16 cellular contexts compared by ENCODE assay signal in the genomic region with DNA sequence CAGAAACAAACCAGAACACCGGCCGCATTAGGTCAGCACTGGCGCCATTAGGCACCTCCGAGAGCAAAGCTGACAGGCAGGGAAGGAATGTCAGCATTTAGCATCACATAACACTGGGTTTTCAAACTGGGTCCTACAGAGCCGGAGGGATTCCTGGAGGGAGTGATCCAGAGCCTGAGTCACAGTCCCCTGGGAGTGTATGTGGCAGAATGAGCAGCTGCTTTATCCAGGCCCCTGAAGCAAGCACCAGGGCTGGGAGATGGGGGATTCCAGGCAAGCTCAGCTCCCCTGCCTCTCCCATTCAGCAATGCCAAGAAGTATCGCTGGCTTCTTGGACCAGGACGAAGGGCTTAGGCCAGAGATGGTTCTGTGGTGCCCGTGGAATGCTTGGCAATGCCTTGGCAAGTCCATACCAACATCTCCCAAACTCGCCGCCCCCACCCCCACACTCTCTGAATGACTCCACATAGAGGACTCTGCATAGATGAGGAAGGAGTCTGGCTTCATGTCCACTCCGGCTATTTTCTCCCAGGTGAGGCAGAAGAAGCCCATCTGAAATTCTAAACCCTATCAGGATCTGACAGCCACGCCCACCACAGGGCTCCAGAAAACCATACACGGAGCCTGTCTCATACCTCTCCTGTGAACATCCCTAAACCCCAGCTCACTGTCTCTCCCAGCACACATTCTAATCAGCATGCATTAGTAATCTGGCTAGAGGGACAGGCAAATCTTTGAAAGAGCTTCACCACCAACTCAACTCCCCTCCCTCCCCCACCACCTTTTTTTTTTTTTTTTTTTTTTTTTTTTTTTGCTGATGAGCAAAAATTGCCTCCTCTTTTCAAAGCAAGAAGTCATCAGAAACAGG. TPM values are rescaled to one million over a fixed set of nuclear protein-coding genes. Genes with fewer than 3 reads are reported as not detected.
DNase-seq lines count a peak whose midpoint lies in the region; ATAC-seq, FAIRE-seq and TF ChIP-seq lines count a peak whose summit lies in the region.
"Had no signal": no experiment of that assay in that cellular context is flagged by ENCODE, and none has a peak within 500 bp of the region (broad histone marks: within the 10 kb centered on the region; RNA-seq: fewer than 3 reads in every experiment).

No MANE protein-coding gene starts in this region.

- peak overlapping the region; percentile 36 for H3K18ac ChIP-seq in H1 (ENCODE audit: extremely low read depth, low read length)

- TF ChIP-seq RAD21 in H1 (IDR thresholded peaks at IDR 0.05 in 1 of 2, conservative IDR thresholded peaks at IDR 0.05 in 1 of 2; ENCODE audit: low read depth in 2 of 2, low read length in 2 of 2) = no peak; a peak in 1 of 4 replicates

- in situ Hi-C loops in GM13976 (cut with MboI; ENCODE audit: low sequenced_read_pairs, unreplicated experiment) = no loop called here

- no peaks in the 10 kb centered on the region for H3K79me2 ChIP-seq in H1 (ENCODE audit: control insufficient read depth in 1 of 2, insufficient read depth in 2 of 2, low read length in 2 of 2)

- H3K27ac Mint-ChIP-seq in CD14-positive monocyte (peak overlapping the region; percentile 9 to 89 (median 85)), naive B cell (peak overlapping the region in 4 of 6 donors; percentile 28 to 78 (median 52))
- H3K27ac Mint-ChIP-seq in stimulated activated effector memory CD8-positive, alpha-beta T cell treated with anti-CD3 and anti-CD28 coated beads, Interleukin-12 subunit alpha, Interleukin-12 subunit beta, amount 100 ng/mL, for 72 hours = no peak overlapping the region
- H3K27ac Mint-ChIP-seq: CD8-positive, alpha-beta T cell had no signal

- TF ChIP-seq POLR2A in H1 (IDR thresholded peaks at IDR 0.05; ENCODE audit: control extremely low read depth in 1 of 2, low read depth in 2 of 2, low read length in 2 of 2) = no peak

- H3K9ac ChIP-seq in HUES64 (ENCODE audit: low read depth, low read length) (peak overlapping the region; percentile 34; the same call in 1 of the 2 replicates), H1 (replicated peaks in 1 of 4; ENCODE audit: extremely low read depth in 1 of 4, low read depth in 3 of 4, low read length in 3 of 4) (no peak overlapping the region)
- H3K9ac ChIP-seq: SK-N-SH had no signal

- no peak overlapping the region for H3K23ac ChIP-seq in H1 (ENCODE audit: insufficient read length)

- H3K9me3 Mint-ChIP-seq in CD14-positive monocyte (no peaks in the 10 kb centered on the region), naive B cell (no peaks in the 10 kb centered on the region)
- H3K9me3 Mint-ChIP-seq in stimulated activated effector memory CD8-positive, alpha-beta T cell treated with anti-CD3 and anti-CD28 coated beads, Interleukin-12 subunit alpha, Interleukin-12 subunit beta, amount 100 ng/mL, for 72 hours = no peaks in the 10 kb centered on the region
- H3K9me3 Mint-ChIP-seq: CD8-positive, alpha-beta T cell had no signal

- no peaks in the 10 kb centered on the region for H3K79me1 ChIP-seq in H1 (ENCODE audit: low read depth, low read length)

- peak overlapping the region; percentile 13 for H2BK120ac ChIP-seq in H1 (replicated peaks; ENCODE audit: low read depth, low read length)

- WGBS in HUES64 = 19% methylated on average over 13 of the region's 13 CpGs
- 48% methylated on average over 13 of the region's 13 CpGs; no CpG with 5 or more reads in 1 of the 2 experiments for WGBS in H1 (ENCODE audit: extremely low coverage in 1 of 2, insufficient coverage in 1 of 2, insufficient read length in 1 of 2, insufficient replicate concordance in 2 of 2, low coverage in 1 of 2, low lambda C conversion rate in 2 of 2, missing lambda C conversion rate in 1 of 2), 2 experiments

- FAIRE-seq in H1 (lab: Jason Lieb, UNC) = peak; percentile 60
- FAIRE-seq: GM12891 had no signal

- H3K4me1 Mint-ChIP-seq in CD14-positive monocyte (peaks cover 73% of the 10 kb centered on the region), naive B cell (peaks cover under 1 to 11% (median 10%) of the 10 kb centered on the region in 3 donors)
- peaks cover 16% of the 10 kb centered on the region for H3K4me1 Mint-ChIP-seq in stimulated activated effector memory CD8-positive, alpha-beta T cell treated with anti-CD3 and anti-CD28 coated beads, Interleukin-12 subunit alpha, Interleukin-12 subunit beta, amount 100 ng/mL, for 72 hours

- 0 out of 2 replicates have a peak overlapping the region, but pooled peaks have one; percentile 87 for H2BK12ac ChIP-seq in H1 (ENCODE audit: low read depth, low read length)

- TF ChIP-seq CTCF in CD14-positive monocyte (IDR thresholded peaks at IDR 0.05) (no peak), H1 (IDR thresholded peaks at IDR 0.05; ENCODE audit: control extremely low read depth in 1 of 3, insufficient read depth in 1 of 3, low read depth in 1 of 3, low read length in 3 of 3) (no peak), GM13976 (IDR thresholded peaks at IDR 0.05; ENCODE audit: borderline replicate concordance, control extremely low read depth, extremely low read depth, insufficient read depth, missing control alignments) (no peak)

- no peak overlapping the region for H4K5ac ChIP-seq in H1 (ENCODE audit: insufficient read length, low read depth, low read length)

- H3K4me3 Mint-ChIP-seq in CD14-positive monocyte (peak overlapping the region; percentile 42 to 71), naive B cell (peak overlapping the region in 2 of 8 donors; percentile 1 to 78)
- no peak overlapping the region for H3K4me3 Mint-ChIP-seq in stimulated activated effector memory CD8-positive, alpha-beta T cell treated with anti-CD3 and anti-CD28 coated beads, Interleukin-12 subunit alpha, Interleukin-12 subunit beta, amount 100 ng/mL, for 72 hours
- H3K4me3 Mint-ChIP-seq: CD8-positive, alpha-beta T cell had no signal

- H4K91ac ChIP-seq in H1 (replicated peaks; ENCODE audit: insufficient read length, low read length) = no peak overlapping the region

- H3K14ac ChIP-seq in H1 (ENCODE audit: insufficient read length) = no peak overlapping the region

- H2AK5ac ChIP-seq in H1 (ENCODE audit: low read depth, low read length) = 0 out of 2 replicates have a peak overlapping the region, but pooled peaks have one; percentile 69

- H3K9me3 ChIP-seq in HUES64 (ENCODE audit: insufficient read depth, low read depth, low read length) (no peaks in the 10 kb centered on the region), H1 (ENCODE audit: insufficient read depth in 2 of 2, low read depth in 1 of 2, low read length in 1 of 2) (no peaks in the 10 kb centered on the region)
- H3K9me3 ChIP-seq: SK-N-SH, upper lobe of left lung had no signal

- intact Hi-C loops in CD14-positive monocyte (cut with micrococcal nuclease) = loop anchor here in 1 of 2 donors (10.0 kb wide), 1 partner anchor 63 kb away; no protein-coding TSS in a partner anchor

- H4K20me1 ChIP-seq in H1 (replicated peaks in 1 of 2; ENCODE audit: control insufficient read depth in 1 of 2, insufficient read depth in 2 of 2, low read length in 2 of 2) = no peaks in the 10 kb centered on the region

- no peak for ATAC-seq in naive B cell (ENCODE audit: low read depth in 2 of 2)
- ATAC-seq in stimulated activated effector memory CD8-positive, alpha-beta T cell treated with anti-CD3 and anti-CD28 coated beads, Interleukin-12 subunit alpha, Interleukin-12 subunit beta, amount 100 ng/mL, for 72 hours = no peak
- ATAC-seq: activated CD4-positive, CD25-positive, alpha-beta regulatory T cell treated with anti-CD3 and anti-CD28 coated beads, Interleukin-2, amount 50 U/mL, for 24 hours; CD8-positive, alpha-beta T cell had no signal

- no peak overlapping the region for H2AFZ ChIP-seq in H1 (ENCODE audit: low read length)

- H3K27me3 ChIP-seq in HUES64 (ENCODE audit: insufficient read depth, low read length) (no peaks in the 10 kb centered on the region), H1 (replicated peaks in 1 of 4; ENCODE audit: control insufficient read depth in 3 of 4, extremely low read depth in 1 of 4, insufficient read depth in 3 of 4, low read length in 3 of 4) (no peaks in the 10 kb centered on the region)
- H3K27me3 ChIP-seq: upper lobe of left lung had no signal

- H3K56ac ChIP-seq in H1 (replicated peaks; ENCODE audit: insufficient read length, low read depth, low read length) = no peak overlapping the region

- peaks cover 46% of the 10 kb centered on the region for H3K4me1 ChIP-seq in HUES64 (ENCODE audit: insufficient read depth, low read length)
- peaks cover 8 to 25% (median 18%) of the 10 kb centered on the region in 4 experiments for H3K4me1 ChIP-seq in H1 (replicated peaks in 1 of 4; ENCODE audit: control insufficient read depth in 3 of 4, insufficient read depth in 4 of 4, low read length in 3 of 4)
- H3K4me1 ChIP-seq: upper lobe of left lung had no signal

- POLR2A ChIA-PET in H1 (lab: Charles Lee; ENCODE audit: partially characterized antibody) = interaction anchor here (0.9 kb wide), 1 partner anchor 8 kb away, joined by 4 read pairs; no protein-coding TSS in a partner anchor

- peak overlapping the region; percentile 89 for H2BK15ac ChIP-seq in H1 (ENCODE audit: low read length)

- H2BK20ac ChIP-seq in H1 (ENCODE audit: low read length) = no peak overlapping the region

- H3K4ac ChIP-seq in H1 (replicated peaks; ENCODE audit: insufficient read length, low read depth, low read length) = no peak overlapping the region

- H3K36me3 Mint-ChIP-seq in CD14-positive monocyte (peaks cover 15 to 17% of the 10 kb centered on the region in 2 donors), naive B cell (no peaks in the 10 kb centered on the region)
- no peaks in the 10 kb centered on the region for H3K36me3 Mint-ChIP-seq in stimulated activated effector memory CD8-positive, alpha-beta T cell treated with anti-CD3 and anti-CD28 coated beads, Interleukin-12 subunit alpha, Interleukin-12 subunit beta, amount 100 ng/mL, for 72 hours
- H3K36me3 Mint-ChIP-seq: CD8-positive, alpha-beta T cell had no signal

- H3K23me2 ChIP-seq in H1 (ENCODE audit: low read depth, low read length) = 0 out of 2 replicates have a peak, but pooled peaks cover 6% of the 10 kb centered on the region

- H3K4me3 ChIP-seq in HUES64 (ENCODE audit: low read length) = peak overlapping the region; percentile 18
- no peak overlapping the region for H3K4me3 ChIP-seq in H1 (ENCODE audit: extremely low read depth in 1 of 4, insufficient read depth in 2 of 4, low read depth in 3 of 4, low read length in 4 of 4)
- H3K4me3 ChIP-seq: coronary artery, upper lobe of left lung had no signal

- H3K27ac ChIP-seq in HUES64 (ENCODE audit: low read depth, low read length) (peak overlapping the region; percentile 76; the same call in 1 of the 2 replicates), H1 (ENCODE audit: low read depth, low read length) (no peak overlapping the region)
- H3K27ac ChIP-seq: coronary artery, upper lobe of left lung had no signal

- TF ChIP-seq EP300 in H1 (IDR thresholded peaks at IDR 0.05; ENCODE audit: borderline replicate concordance in 1 of 2, low read depth in 2 of 2, low read length in 2 of 2) = no peak

- H3K36me3 ChIP-seq in HUES64 (ENCODE audit: insufficient read depth, low read length) = no peaks in the 10 kb centered on the region
- no peaks in the 10 kb centered on the region; a peak in 1 of 8 replicates for H3K36me3 ChIP-seq in H1 (ENCODE audit: control insufficient read depth in 2 of 4, insufficient read depth in 4 of 4, low read length in 3 of 4)
- H3K36me3 ChIP-seq: upper lobe of left lung had no signal

- peak overlapping the region; percentile 55 to 66 for H3K4me2 ChIP-seq in H1 (ENCODE audit: insufficient read depth in 1 of 2, low read depth in 2 of 2, low read length in 2 of 2)
- H3K4me2 ChIP-seq: SK-N-SH had no signal

- peak overlapping the region; percentile 88 for H2BK5ac ChIP-seq in H1 (ENCODE audit: low read depth, low read length)

- no peak overlapping the region for H4K8ac ChIP-seq in H1 (ENCODE audit: extremely low read depth, insufficient read depth, low read length)

- H3K27me3 Mint-ChIP-seq in CD14-positive monocyte (ENCODE audit: low read depth in 3 of 3) = peaks cover 0 to 2% (median 0%) of the 10 kb centered on the region in 3 donors
- H3K27me3 Mint-ChIP-seq in naive B cell = no peaks in the 10 kb centered on the region

- CTCF ChIA-PET in H1 (lab: Charles Lee; ENCODE audit: partially characterized antibody) = interaction anchor here (1.3 to 1.7 kb wide), 2 partner anchors 48 to 253 kb away, joined by 3 read pairs; no protein-coding TSS in a partner anchor

- DNase-seq in CD14-positive monocyte (ENCODE audit: low spot score) (no peak), H1 (ENCODE audit: low read depth in 1 of 2, low spot score in 2 of 2) (peak; percentile 54 to 76), naive B cell (no peak), activated gamma-delta T cell (lab: John Stamatoyannopoulos, UW) (no peak), GM13976 (ENCODE audit: low spot score) (no peak)
- DNase-seq in stimulated activated effector memory CD8-positive, alpha-beta T cell treated with anti-CD3 and anti-CD28 coated beads, Interleukin-12 subunit alpha, Interleukin-12 subunit beta, amount 100 ng/mL, for 72 hours (ENCODE audit: low spot score in 2 of 2) = no peak
- no peak for DNase-seq in stimulated activated naive CD4-positive, alpha-beta T cell (lab: John Stamatoyannopoulos, UW)
- DNase-seq: CD8-positive, alpha-beta T cell; NCI-H1436; NCI-H774; SK-N-SH; upper lobe of left lung had no signal

RNA-seq across cellular contexts. Expression of a gene that starts 20.3 kb away (rescaled TPM):
- 10 to 100 TPM; 53.1 to 66.6 TPM for polyA plus RNA-seq in CD14-positive monocyte
- polyA plus RNA-seq in HUES64 (2013, experiment 1 of 2) = 4.2 TPM
- polyA plus RNA-seq in HUES64 (2013, experiment 2 of 2) = 4.0 TPM
- 12.2 and 14.5 TPM in 2 replicates for total RNA-seq in H1 (2021; fragmentation: NEBNext Ultra II Directional; extraction: Animal tissue kit (Norgen Biotek cat#: 25700))
- 5.0 and 6.3 TPM in 2 replicates for polyA plus RNA-seq in H1 (2011; rRNA removed)
- 5.6 TPM for polyA plus RNA-seq in H1 (2011; cell fraction: cytosol; rRNA removed)
- polyA plus RNA-seq in H1 (2011; cell fraction: nucleus; rRNA removed) = 6.4 TPM
- 5.9 to 7.9 TPM (median 6.2 TPM) in 4 replicates for polyA plus RNA-seq in H1 (2012, experiment 1 of 2)
- polyA plus RNA-seq in H1 (2012, experiment 2 of 2) = 2.8 TPM
- 3.9 TPM for polyA plus RNA-seq in H1 (2013, experiment 1 of 2)
- polyA plus RNA-seq in H1 (2013, experiment 2 of 2) = 4.2 TPM
- polyA minus RNA-seq in H1 (2011; rRNA and poly(A)+ RNA removed) = 8.6 and 11.3 TPM in 2 replicates
- polyA minus RNA-seq in H1 (2011; cell fraction: cytosol; rRNA and poly(A)+ RNA removed) = 9.1 TPM
- polyA minus RNA-seq in H1 (2011; cell fraction: nucleus; rRNA and poly(A)+ RNA removed) = 7.1 TPM
- 1 to 10 TPM in 5 of 6 donors, not detected in 1; 1.1 to 3.6 (median 1.8) TPM for polyA plus RNA-seq in naive B cell (ENCODE audit: low read depth in 6 of 6)

Comparison
In these comparisons a context has a peak if more than half of its experiments do, and no peak if none do; other contexts are left out.
1. DNase-seq: peak in H1 (2 of 2); none in CD14-positive monocyte (single experiment), naive B cell (single experiment), stimulated activated effector memory CD8-positive, alpha-beta T cell treated with anti-CD3 and anti-CD28 coated beads, Interleukin-12 subunit alpha, Interleukin-12 subunit beta, amount 100 ng/mL, for 72 hours (0 of 2), stimulated activated naive CD4-positive, alpha-beta T cell (0 of 6), activated gamma-delta T cell (single experiment) and GM13976 (single experiment).
2. RNA of a gene that starts 20.3 kb away (polyA plus RNA-seq): 53.1 to 66.6 TPM in CD14-positive monocyte; 2.8 to 7.9 TPM in H1 and 1.1 to 3.6 TPM in naive B cell; every median in the first group is over 4 times any median in the second.